Comparison of ENCODE assay signal across 17 cellular contexts in the genomic region with DNA sequence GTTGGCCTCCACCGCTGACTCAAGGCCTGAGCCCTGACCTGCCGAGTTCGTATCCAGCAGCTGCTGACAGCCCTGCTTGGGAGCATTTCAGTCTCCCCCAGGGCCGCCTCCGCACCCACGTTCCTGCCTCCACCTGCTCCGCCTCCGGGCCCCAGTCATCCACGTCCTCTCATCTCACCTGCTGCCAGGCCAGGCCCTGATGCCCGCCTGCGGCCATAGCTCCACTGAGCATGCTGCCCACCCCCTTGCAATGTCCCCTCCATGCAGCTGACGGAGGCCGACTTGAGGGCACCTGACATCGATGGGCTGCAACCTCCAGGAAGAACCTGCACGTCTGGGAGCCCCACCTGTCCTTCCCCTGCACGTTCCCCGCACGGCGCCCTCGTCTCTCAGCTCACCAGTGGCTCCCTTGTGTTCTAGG.
"Had no signal": no experiment of that assay in that cellular context is flagged by ENCODE, and none has a peak within 500 bp of the region (broad histone marks: within the 10 kb centered on the region; RNA-seq: fewer than 3 reads in every experiment).

No MANE protein-coding gene starts in this region.

- H3K36me3 ChIP-seq: prostate gland had no signal

- H3K4me1 ChIP-seq: body of pancreas, gastrocnemius medialis, prostate gland, right lobe of liver had no signal

- H3K4me3 Mint-ChIP-seq: activated T-helper 17 cell treated with anti-CD3 and anti-CD28 coated beads, Interleukin-2, amount 50 U/mL, for 72 hours; central memory CD8-positive, alpha-beta T cell; dendritic cell treated with granulocyte-macrophage colony-stimulating factor and Interleukin-4, amounts not matched to agents 40 ng/mL and 50 ng/mL, for 4 days; effector memory CD8-positive, alpha-beta T cell; memory B cell; natural killer cell treated with Interleukin-12 subunit alpha and Interleukin-12 subunit beta and Interleukin-15 and Interleukin-18, amount 100 ng/mL, for 72 hours; stimulated activated naive CD8-positive, alpha-beta T cell treated with anti-CD3 and anti-CD28 coated beads, Interleukin-15, amount 100 ng/mL, for 72 hours had no signal

- H3K27me3 Mint-ChIP-seq: activated T-helper 17 cell treated with anti-CD3 and anti-CD28 coated beads, Interleukin-2, amount 50 U/mL, for 72 hours; central memory CD8-positive, alpha-beta T cell; effector memory CD8-positive, alpha-beta T cell; natural killer cell treated with Interleukin-12 subunit alpha and Interleukin-12 subunit beta and Interleukin-15 and Interleukin-18, amount 100 ng/mL, for 72 hours; stimulated activated naive CD8-positive, alpha-beta T cell treated with anti-CD3 and anti-CD28 coated beads, Interleukin-15, amount 100 ng/mL, for 72 hours had no signal

- DNase-seq: activated CD4-positive, alpha-beta T cell treated with anti-CD3 and anti-CD28 coated beads, Interleukin-2, amount 50 U/mL, for 1 hour; activated T-cell treated with anti-CD3 and anti-CD28 coated beads for 4 hours; amniotic stem cell; effector memory CD8-positive, alpha-beta T cell; gastrocnemius medialis; heart right ventricle; occipital lobe; stimulated activated CD4-positive, alpha-beta T cell treated with anti-CD3 and anti-CD28 coated beads, Interleukin-1b, Interleukin-23, amount 100 ng/mL, for 48 hours; stimulated activated naive CD8-positive, alpha-beta T cell treated with anti-CD3 and anti-CD28 coated beads, Interleukin-15, amount 100 ng/mL, for 72 hours had no signal

- H3K9me3 Mint-ChIP-seq: activated T-helper 17 cell treated with anti-CD3 and anti-CD28 coated beads, Interleukin-2, amount 50 U/mL, for 72 hours; central memory CD8-positive, alpha-beta T cell; dendritic cell treated with granulocyte-macrophage colony-stimulating factor and Interleukin-4, amounts not matched to agents 40 ng/mL and 50 ng/mL, for 4 days; effector memory CD8-positive, alpha-beta T cell; natural killer cell treated with Interleukin-12 subunit alpha and Interleukin-12 subunit beta and Interleukin-15 and Interleukin-18, amount 100 ng/mL, for 72 hours; stimulated activated naive CD8-positive, alpha-beta T cell treated with anti-CD3 and anti-CD28 coated beads, Interleukin-15, amount 100 ng/mL, for 72 hours had no signal

- H3K9me3 ChIP-seq: body of pancreas, gastrocnemius medialis, heart right ventricle, prostate gland, right lobe of liver had no signal

- H3K27ac ChIP-seq: body of pancreas, gastrocnemius medialis, heart right ventricle, prostate gland, right lobe of liver had no signal

- H3K4me3 ChIP-seq: body of pancreas, gastrocnemius medialis, heart right ventricle, prostate gland, right lobe of liver had no signal

- H3K27me3 ChIP-seq: body of pancreas, gastrocnemius medialis, right lobe of liver had no signal

- H3K36me3 Mint-ChIP-seq: natural killer cell treated with Interleukin-12 subunit alpha and Interleukin-12 subunit beta and Interleukin-15 and Interleukin-18, amount 100 ng/mL, for 72 hours had no signal

- H3K27ac Mint-ChIP-seq: activated T-helper 17 cell treated with anti-CD3 and anti-CD28 coated beads, Interleukin-2, amount 50 U/mL, for 72 hours; dendritic cell treated with granulocyte-macrophage colony-stimulating factor and Interleukin-4, amounts not matched to agents 40 ng/mL and 50 ng/mL, for 4 days; effector memory CD8-positive, alpha-beta T cell; memory B cell; natural killer cell treated with Interleukin-12 subunit alpha and Interleukin-12 subunit beta and Interleukin-15 and Interleukin-18, amount 100 ng/mL, for 72 hours; stimulated activated naive CD8-positive, alpha-beta T cell treated with anti-CD3 and anti-CD28 coated beads, Interleukin-15, amount 100 ng/mL, for 72 hours had no signal

- H3K4me1 Mint-ChIP-seq: activated T-helper 17 cell treated with anti-CD3 and anti-CD28 coated beads, Interleukin-2, amount 50 U/mL, for 72 hours; central memory CD8-positive, alpha-beta T cell; memory B cell; stimulated activated naive CD8-positive, alpha-beta T cell treated with anti-CD3 and anti-CD28 coated beads, Interleukin-15, amount 100 ng/mL, for 72 hours had no signal
